In the genomic region with DNA sequence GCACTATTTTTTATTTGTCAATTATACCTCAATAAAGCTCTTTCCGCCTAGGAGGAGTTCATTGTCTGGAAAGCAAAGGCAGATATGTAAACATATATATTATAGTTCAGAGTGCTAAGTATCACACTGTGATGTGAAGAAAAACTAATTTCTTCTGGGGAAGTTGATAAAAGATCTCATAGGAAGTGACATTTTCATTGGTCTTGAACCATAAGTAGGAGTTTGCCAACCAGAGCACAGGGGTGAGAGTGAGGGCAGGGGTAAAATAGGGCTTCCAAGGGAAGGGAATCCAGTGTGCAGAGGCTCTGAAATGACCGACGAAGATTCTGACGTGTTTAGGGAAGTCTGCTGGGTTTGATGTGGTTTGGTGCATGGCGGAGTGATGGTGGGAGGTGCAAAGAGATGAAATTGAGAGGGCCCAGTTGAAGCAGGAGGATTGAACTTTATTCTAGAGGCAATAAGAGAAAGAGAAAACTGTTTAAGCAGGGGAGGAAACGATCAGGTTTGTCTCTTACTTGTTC, we compare ENCODE assay signal across 7 cellular contexts. TPM values are rescaled to one million over a fixed set of nuclear protein-coding genes. Genes with fewer than 3 reads are reported as not detected.
DNase-seq lines count a peak whose midpoint lies in the region; ATAC-seq and TF ChIP-seq lines count a peak whose summit lies in the region.

No MANE protein-coding gene starts in this region.

- no peak for TF ChIP-seq CTCF in glutamatergic neuron (IDR thresholded peaks at IDR 0.05; ENCODE audit: partially characterized antibody, unreplicated experiment)

- no peaks in the 10 kb centered on the region for H3K9me3 Mint-ChIP-seq in glutamatergic neuron (ENCODE audit: unreplicated experiment)

- H3K27me3 Mint-ChIP-seq in glutamatergic neuron (ENCODE audit: unreplicated experiment) = peaks cover 1% of the 10 kb centered on the region

- H3K36me3 Mint-ChIP-seq in glutamatergic neuron (ENCODE audit: unreplicated experiment) = no peaks in the 10 kb centered on the region

- H3K4me1 Mint-ChIP-seq in glutamatergic neuron (ENCODE audit: low read depth, unreplicated experiment) = peaks cover 5% of the 10 kb centered on the region

- DNase-seq in SKM-1 (lab: John Stamatoyannopoulos, UW; ENCODE audit: unreplicated experiment) = peak; percentile 36
- peak; percentile 26 for DNase-seq in activated naive CD8-positive, alpha-beta T cell treated with anti-CD3 and anti-CD28 coated beads, Interleukin-2, amount 50 U/mL, for 16 hours (ENCODE audit: low read depth, low spot score)
- peak; percentile 67 for DNase-seq in iris pigment epithelial cell (ENCODE audit: low read depth)
- peak; percentile 38 to 45 for DNase-seq in stimulated activated CD4-positive, alpha-beta T cell treated with anti-CD3 and anti-CD28 coated beads, Interleukin-2, amount 100 ng/mL, for 48 hours
- DNase-seq in glutamatergic neuron = no peak

- no peak overlapping the region for H3K27ac Mint-ChIP-seq in glutamatergic neuron (ENCODE audit: unreplicated experiment)

- no peak overlapping the region for H3K4me3 Mint-ChIP-seq in glutamatergic neuron (ENCODE audit: unreplicated experiment)

- peak; percentile 19 for ATAC-seq in GM18520 (IDR thresholded peaks at IDR 0.05; ENCODE audit: unreplicated experiment)
- peak; percentile 7 for ATAC-seq in HG03025 (IDR thresholded peaks at IDR 0.05; ENCODE audit: low FRiP score, unreplicated experiment)

RNA-seq across cellular contexts. Expression of gene GTF2F2, which starts 0.8 kb away (rescaled TPM):
- 25.9 TPM for total RNA-seq in glutamatergic neuron (ENCODE audit: unreplicated experiment)
